In the genomic region with DNA sequence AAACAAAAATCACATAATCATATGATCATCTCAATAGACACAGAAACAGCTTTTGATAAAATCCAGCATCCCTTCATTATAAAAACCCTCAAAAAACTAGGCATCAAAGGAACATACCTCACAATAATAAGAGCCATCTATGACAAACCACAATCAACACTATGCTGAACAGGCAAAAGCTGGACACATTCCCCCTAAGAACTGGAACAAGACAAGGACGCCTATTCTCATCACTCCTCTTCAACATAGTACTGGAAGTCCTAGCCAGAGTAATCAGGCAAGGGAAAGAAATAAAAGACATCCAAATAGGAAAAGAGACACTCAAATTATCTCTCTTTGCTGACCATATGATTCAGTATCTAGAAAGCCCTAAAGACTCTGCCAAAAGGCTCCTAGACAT, we compare ENCODE assay signal across 14 cellular contexts.
"Had no signal": no experiment of that assay in that cellular context is flagged by ENCODE, and none has a peak within 500 bp of the region (broad histone marks: within the 10 kb centered on the region; RNA-seq: fewer than 3 reads in every experiment).

No MANE protein-coding gene starts in this region.

- H3K4me1 Mint-ChIP-seq: nephron had no signal

- H3K27me3 Mint-ChIP-seq: naive B cell; stimulated activated naive B cell treated with anti-CD40 and anti-IgM and Interleukin-4, amounts not matched to agents 10 μg/mL and 1 μg/mL and 100 μg/mL, for 72 hours; stimulated activated naive CD8-positive, alpha-beta T cell treated with anti-CD3 and anti-CD28 coated beads, Interleukin-15, amount 100 ng/mL, for 72 hours had no signal

- ATAC-seq: gastrocnemius medialis; left lung; stimulated activated naive B cell treated with anti-CD40 and anti-IgM and Interleukin-4, amounts not matched to agents 10 μg/mL and 1 μg/mL and 100 μg/mL, for 72 hours; stimulated activated naive CD8-positive, alpha-beta T cell treated with anti-CD3 and anti-CD28 coated beads, Interleukin-15, amount 100 ng/mL, for 72 hours had no signal

- DNase-seq: cortex of kidney; dorsolateral prefrontal cortex; effector memory CD4-positive, alpha-beta T cell; gastrocnemius medialis; left lung; mesendoderm; naive B cell; sigmoid colon; stimulated activated CD4-positive, alpha-beta T cell treated with anti-CD3 and anti-CD28 coated beads, Interleukin-2, amount 100 ng/mL, for 24 hours; stimulated activated CD4-positive, alpha-beta T cell treated with anti-CD3 and anti-CD28 coated beads, Interleukin-4, amount 100 ng/mL, for 4 hours; stimulated activated naive B cell treated with anti-CD40 and anti-IgM and Interleukin-4, amounts not matched to agents 10 μg/mL and 1 μg/mL and 100 μg/mL, for 72 hours; stimulated activated naive CD8-positive, alpha-beta T cell treated with anti-CD3 and anti-CD28 coated beads, Interleukin-15, amount 100 ng/mL, for 72 hours; transverse colon had no signal

- H3K4me3 Mint-ChIP-seq: naive B cell; nephron; stimulated activated naive B cell treated with anti-CD40 and anti-IgM and Interleukin-4, amounts not matched to agents 10 μg/mL and 1 μg/mL and 100 μg/mL, for 72 hours; stimulated activated naive CD8-positive, alpha-beta T cell treated with anti-CD3 and anti-CD28 coated beads, Interleukin-15, amount 100 ng/mL, for 72 hours had no signal

- H3K27ac Mint-ChIP-seq: nephron; stimulated activated naive B cell treated with anti-CD40 and anti-IgM and Interleukin-4, amounts not matched to agents 10 μg/mL and 1 μg/mL and 100 μg/mL, for 72 hours had no signal
